Comparison of ENCODE assay signal across 1 cellular context in the genomic region with DNA sequence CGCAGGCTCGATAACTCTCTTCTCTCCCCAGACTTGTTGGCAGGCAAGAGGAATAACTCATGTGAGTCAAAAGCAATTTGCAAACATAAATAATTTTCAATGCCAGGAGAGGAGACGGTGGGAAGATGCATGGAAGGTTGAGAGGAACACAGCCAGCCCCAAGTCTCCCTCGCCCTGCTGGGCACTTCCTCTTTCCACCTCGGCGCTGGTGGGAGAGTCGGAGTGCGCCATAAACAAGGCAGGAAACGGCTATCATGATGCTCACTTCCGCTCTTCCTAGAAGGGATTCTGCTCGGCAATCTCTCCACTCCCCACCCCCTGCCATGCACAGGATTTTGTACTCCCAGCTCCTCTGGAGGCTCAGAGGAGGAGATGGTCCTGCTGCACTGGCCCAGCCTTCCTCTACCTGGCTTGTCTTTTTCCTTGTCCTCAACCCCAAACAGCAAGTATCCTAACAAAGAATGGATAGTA.
A peak's percentile ranks its signal among the peaks of the same experiment; 100 is the strongest.
TF ChIP-seq lines count a peak whose summit lies in the region.

No MANE protein-coding gene starts in this region.

TF ChIP-seq in K562, 482 proteins besides CTCF, POLR2A, EP300 and RAD21 (continued from another document):
- TF ChIP-seq GABPB2 (CRISPR knock-in tag; conservative IDR thresholded peaks at IDR 0.05) (no peak), RBFOX2 (IDR thresholded peaks at IDR 0.05; ENCODE audit: low read depth, low read length) (peak; percentile 63), ZBTB17 (CRISPR knock-in tag; IDR thresholded peaks at IDR 0.05) (peak; percentile 96), POLR2G (IDR thresholded peaks at IDR 0.05; ENCODE audit: low read depth, low read length) (peak; percentile 65), SMARCC2 (IDR thresholded peaks at IDR 0.05; ENCODE audit: low read depth) (0 out of 2 replicates have a peak, but pooled peaks have one; percentile 43), GABPA (tag; conservative IDR thresholded peaks at IDR 0.05; ENCODE audit: low read depth) (peak; percentile 90), CBFA2T3 (IDR thresholded peaks at IDR 0.05) (no peak), ETV5 (CRISPR knock-in tag; IDR thresholded peaks at IDR 0.05; ENCODE audit: low read depth) (peak; percentile 98), CXXC5 (CRISPR knock-in tag; IDR thresholded peaks at IDR 0.05) (peak; percentile 71), NCOR1 (IDR thresholded peaks at IDR 0.05) (peak; percentile 54), ZBTB7A (IDR thresholded peaks at IDR 0.05; ENCODE audit: borderline replicate concordance, control insufficient read depth, low read depth, low read length) (peak; percentile 30; the same call in 1 of the 2 replicates), ZNF124 (CRISPR knock-in tag; IDR thresholded peaks at IDR 0.05) (no peak), MECOM (CRISPR knock-in tag; IDR thresholded peaks at IDR 0.05) (no peak), NBN (IDR thresholded peaks at IDR 0.05; ENCODE audit: low read depth) (no peak; the same call in 1 of the 2 replicates), HMGN3 (IDR thresholded peaks at IDR 0.05; ENCODE audit: borderline replicate concordance, extremely low read depth, insufficient read length, low read depth, low read length) (no peak), SMAD4 (CRISPR knock-in tag; conservative IDR thresholded peaks at IDR 0.05) (peak; percentile 82), ASH1L (IDR thresholded peaks at IDR 0.05; ENCODE audit: borderline replicate concordance, low read depth, partially characterized antibody) (no peak), TBP (optimal IDR thresholded peaks at IDR 0.05; ENCODE audit: low read depth, low read length) (peak; percentile 44), POLR2B (IDR thresholded peaks at IDR 0.05; ENCODE audit: low read depth, partially characterized antibody) (peak; percentile 60), NCOA1 (IDR thresholded peaks at IDR 0.05; ENCODE audit: low read depth) (peak; percentile 66), ETV1 (tag; conservative IDR thresholded peaks at IDR 0.05; ENCODE audit: low read depth) (peak; percentile 97), MTA1 (IDR thresholded peaks at IDR 0.05; ENCODE audit: borderline replicate concordance) (peak; percentile 47; the same call in 1 of the 2 replicates), PYGO2 (tag; IDR thresholded peaks at IDR 0.05) (no peak)
- TF ChIP-seq, protein P1, sequence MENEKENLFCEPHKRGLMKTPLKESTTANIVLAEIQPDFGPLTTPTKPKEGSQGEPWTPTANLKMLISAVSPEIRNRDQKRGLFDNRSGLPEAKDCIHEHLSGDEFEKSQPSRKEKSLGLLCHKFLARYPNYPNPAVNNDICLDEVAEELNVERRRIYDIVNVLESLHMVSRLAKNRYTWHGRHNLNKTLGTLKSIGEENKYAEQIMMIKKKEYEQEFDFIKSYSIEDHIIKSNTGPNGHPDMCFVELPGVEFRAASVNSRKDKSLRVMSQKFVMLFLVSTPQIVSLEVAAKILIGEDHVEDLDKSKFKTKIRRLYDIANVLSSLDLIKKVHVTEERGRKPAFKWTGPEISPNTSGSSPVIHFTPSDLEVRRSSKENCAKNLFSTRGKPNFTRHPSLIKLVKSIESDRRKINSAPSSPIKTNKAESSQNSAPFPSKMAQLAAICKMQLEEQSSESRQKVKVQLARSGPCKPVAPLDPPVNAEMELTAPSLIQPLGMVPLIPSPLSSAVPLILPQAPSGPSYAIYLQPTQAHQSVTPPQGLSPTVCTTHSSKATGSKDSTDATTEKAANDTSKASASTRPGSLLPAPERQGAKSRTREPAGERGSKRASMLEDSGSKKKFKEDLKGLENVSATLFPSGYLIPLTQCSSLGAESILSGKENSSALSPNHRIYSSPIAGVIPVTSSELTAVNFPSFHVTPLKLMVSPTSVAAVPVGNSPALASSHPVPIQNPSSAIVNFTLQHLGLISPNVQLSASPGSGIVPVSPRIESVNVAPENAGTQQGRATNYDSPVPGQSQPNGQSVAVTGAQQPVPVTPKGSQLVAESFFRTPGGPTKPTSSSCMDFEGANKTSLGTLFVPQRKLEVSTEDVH (IDR thresholded peaks at IDR 0.05; ENCODE audit: low read depth, partially characterized antibody): peak; percentile 23
- TF ChIP-seq, protein P2, sequence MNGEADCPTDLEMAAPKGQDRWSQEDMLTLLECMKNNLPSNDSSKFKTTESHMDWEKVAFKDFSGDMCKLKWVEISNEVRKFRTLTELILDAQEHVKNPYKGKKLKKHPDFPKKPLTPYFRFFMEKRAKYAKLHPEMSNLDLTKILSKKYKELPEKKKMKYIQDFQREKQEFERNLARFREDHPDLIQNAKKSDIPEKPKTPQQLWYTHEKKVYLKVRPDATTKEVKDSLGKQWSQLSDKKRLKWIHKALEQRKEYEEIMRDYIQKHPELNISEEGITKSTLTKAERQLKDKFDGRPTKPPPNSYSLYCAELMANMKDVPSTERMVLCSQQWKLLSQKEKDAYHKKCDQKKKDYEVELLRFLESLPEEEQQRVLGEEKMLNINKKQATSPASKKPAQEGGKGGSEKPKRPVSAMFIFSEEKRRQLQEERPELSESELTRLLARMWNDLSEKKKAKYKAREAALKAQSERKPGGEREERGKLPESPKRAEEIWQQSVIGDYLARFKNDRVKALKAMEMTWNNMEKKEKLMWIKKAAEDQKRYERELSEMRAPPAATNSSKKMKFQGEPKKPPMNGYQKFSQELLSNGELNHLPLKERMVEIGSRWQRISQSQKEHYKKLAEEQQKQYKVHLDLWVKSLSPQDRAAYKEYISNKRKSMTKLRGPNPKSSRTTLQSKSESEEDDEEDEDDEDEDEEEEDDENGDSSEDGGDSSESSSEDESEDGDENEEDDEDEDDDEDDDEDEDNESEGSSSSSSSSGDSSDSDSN (IDR thresholded peaks at IDR 0.05; ENCODE audit: borderline replicate concordance in 1 of 2, low read depth in 2 of 2, low read length in 2 of 2): peak; percentile 66 to 68; a peak in 1 of 4 replicates
- TF ChIP-seq, protein P3, sequence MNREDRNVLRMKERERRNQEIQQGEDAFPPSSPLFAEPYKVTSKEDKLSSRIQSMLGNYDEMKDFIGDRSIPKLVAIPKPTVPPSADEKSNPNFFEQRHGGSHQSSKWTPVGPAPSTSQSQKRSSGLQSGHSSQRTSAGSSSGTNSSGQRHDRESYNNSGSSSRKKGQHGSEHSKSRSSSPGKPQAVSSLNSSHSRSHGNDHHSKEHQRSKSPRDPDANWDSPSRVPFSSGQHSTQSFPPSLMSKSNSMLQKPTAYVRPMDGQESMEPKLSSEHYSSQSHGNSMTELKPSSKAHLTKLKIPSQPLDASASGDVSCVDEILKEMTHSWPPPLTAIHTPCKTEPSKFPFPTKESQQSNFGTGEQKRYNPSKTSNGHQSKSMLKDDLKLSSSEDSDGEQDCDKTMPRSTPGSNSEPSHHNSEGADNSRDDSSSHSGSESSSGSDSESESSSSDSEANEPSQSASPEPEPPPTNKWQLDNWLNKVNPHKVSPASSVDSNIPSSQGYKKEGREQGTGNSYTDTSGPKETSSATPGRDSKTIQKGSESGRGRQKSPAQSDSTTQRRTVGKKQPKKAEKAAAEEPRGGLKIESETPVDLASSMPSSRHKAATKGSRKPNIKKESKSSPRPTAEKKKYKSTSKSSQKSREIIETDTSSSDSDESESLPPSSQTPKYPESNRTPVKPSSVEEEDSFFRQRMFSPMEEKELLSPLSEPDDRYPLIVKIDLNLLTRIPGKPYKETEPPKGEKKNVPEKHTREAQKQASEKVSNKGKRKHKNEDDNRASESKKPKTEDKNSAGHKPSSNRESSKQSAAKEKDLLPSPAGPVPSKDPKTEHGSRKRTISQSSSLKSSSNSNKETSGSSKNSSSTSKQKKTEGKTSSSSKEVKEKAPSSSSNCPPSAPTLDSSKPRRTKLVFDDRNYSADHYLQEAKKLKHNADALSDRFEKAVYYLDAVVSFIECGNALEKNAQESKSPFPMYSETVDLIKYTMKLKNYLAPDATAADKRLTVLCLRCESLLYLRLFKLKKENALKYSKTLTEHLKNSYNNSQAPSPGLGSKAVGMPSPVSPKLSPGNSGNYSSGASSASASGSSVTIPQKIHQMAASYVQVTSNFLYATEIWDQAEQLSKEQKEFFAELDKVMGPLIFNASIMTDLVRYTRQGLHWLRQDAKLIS (CRISPR knock-in tag; IDR thresholded peaks at IDR 0.05): 0 out of 2 replicates have a peak, but pooled peaks have one; percentile 68
- TF ChIP-seq, protein P4, sequence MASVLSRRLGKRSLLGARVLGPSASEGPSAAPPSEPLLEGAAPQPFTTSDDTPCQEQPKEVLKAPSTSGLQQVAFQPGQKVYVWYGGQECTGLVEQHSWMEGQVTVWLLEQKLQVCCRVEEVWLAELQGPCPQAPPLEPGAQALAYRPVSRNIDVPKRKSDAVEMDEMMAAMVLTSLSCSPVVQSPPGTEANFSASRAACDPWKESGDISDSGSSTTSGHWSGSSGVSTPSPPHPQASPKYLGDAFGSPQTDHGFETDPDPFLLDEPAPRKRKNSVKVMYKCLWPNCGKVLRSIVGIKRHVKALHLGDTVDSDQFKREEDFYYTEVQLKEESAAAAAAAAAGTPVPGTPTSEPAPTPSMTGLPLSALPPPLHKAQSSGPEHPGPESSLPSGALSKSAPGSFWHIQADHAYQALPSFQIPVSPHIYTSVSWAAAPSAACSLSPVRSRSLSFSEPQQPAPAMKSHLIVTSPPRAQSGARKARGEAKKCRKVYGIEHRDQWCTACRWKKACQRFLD (CRISPR knock-in tag; IDR thresholded peaks at IDR 0.05): no peak
- TF ChIP-seq, protein P5, sequence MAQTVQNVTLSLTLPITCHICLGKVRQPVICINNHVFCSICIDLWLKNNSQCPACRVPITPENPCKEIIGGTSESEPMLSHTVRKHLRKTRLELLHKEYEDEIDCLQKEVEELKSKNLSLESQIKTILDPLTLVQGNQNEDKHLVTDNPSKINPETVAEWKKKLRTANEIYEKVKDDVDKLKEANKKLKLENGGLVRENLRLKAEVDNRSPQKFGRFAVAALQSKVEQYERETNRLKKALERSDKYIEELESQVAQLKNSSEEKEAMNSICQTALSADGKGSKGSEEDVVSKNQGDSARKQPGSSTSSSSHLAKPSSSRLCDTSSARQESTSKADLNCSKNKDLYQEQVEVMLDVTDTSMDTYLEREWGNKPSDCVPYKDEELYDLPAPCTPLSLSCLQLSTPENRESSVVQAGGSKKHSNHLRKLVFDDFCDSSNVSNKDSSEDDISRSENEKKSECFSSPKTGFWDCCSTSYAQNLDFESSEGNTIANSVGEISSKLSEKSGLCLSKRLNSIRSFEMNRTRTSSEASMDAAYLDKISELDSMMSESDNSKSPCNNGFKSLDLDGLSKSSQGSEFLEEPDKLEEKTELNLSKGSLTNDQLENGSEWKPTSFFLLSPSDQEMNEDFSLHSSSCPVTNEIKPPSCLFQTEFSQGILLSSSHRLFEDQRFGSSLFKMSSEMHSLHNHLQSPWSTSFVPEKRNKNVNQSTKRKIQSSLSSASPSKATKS (CRISPR knock-in tag; IDR thresholded peaks at IDR 0.05): 0 out of 2 replicates have a peak, but pooled peaks have one; percentile 14
